Comparison of ENCODE assay signal across 8 cellular contexts in genomic region chr1:62687903-62688686, GRCh38. TPM values are rescaled to one million over a fixed set of nuclear protein-coding genes. Genes with fewer than 3 reads are reported as not detected.
DNase-seq lines count a peak whose midpoint lies in the region; TF ChIP-seq lines count a peak whose summit lies in the region.

Gene DOCK7, minus strand, starts transcription at chr1:62688386. Its CDS starts 122 bp downstream, at chr1:62688264.

- no peaks in the 10 kb centered on the region for H3K9me3 Mint-ChIP-seq in activated naive CD8-positive, alpha-beta T cell treated with anti-CD3 and anti-CD28 coated beads for 36 hours
- H3K9me3 Mint-ChIP-seq in glutamatergic neuron (ENCODE audit: unreplicated experiment) (peaks cover 9% of the 10 kb centered on the region), type B pancreatic cell (no peaks in the 10 kb centered on the region)

- peak within 1 kb of the TSS; percentile 90 for H3K9ac ChIP-seq in SK-N-MC (ENCODE audit: insufficient read length)

- no peaks in the 10 kb centered on the region for H3K27me3 ChIP-seq in GM06990 (replicated peaks; ENCODE audit: control insufficient read depth, insufficient read depth, low read length)

- peak within 1 kb of the TSS; percentile 88 for H3K4me3 Mint-ChIP-seq in activated naive CD8-positive, alpha-beta T cell treated with anti-CD3 and anti-CD28 coated beads for 36 hours
- H3K4me3 Mint-ChIP-seq in glutamatergic neuron (ENCODE audit: unreplicated experiment), result peak within 1 kb of the TSS; percentile 98
- peak within 1 kb of the TSS; percentile 99 for H3K4me3 Mint-ChIP-seq in type B pancreatic cell

- H3K36me3 ChIP-seq in GM06990 (ENCODE audit: control insufficient read depth, insufficient read depth, low read length) (no peaks in the 10 kb centered on the region), SK-N-MC (ENCODE audit: insufficient read depth, low read length) (peaks cover 5% of the 10 kb centered on the region)

- H3K27ac ChIP-seq in SK-N-MC, result peak within 1 kb of the TSS; percentile 71

- H3K9me3 ChIP-seq in SK-N-MC (ENCODE audit: low read depth, low read length), result no peaks in the 10 kb centered on the region

- H3K4me3 ChIP-seq in GM06990 (replicated peaks; ENCODE audit: low read depth, low read length), result peak within 1 kb of the TSS; percentile 80
- peak within 1 kb of the TSS; percentile 100 for H3K4me3 ChIP-seq in SK-N-MC

- H3K4me1 Mint-ChIP-seq in activated naive CD8-positive, alpha-beta T cell treated with anti-CD3 and anti-CD28 coated beads for 36 hours, result peaks cover 26% of the 10 kb centered on the region
- H3K4me1 Mint-ChIP-seq in glutamatergic neuron (ENCODE audit: low read depth, unreplicated experiment), result peaks cover 20% of the 10 kb centered on the region
- peaks cover 45% of the 10 kb centered on the region for H3K4me1 Mint-ChIP-seq in type B pancreatic cell (ENCODE audit: unreplicated experiment)

- no peaks in the 10 kb centered on the region for H3K36me3 Mint-ChIP-seq in activated naive CD8-positive, alpha-beta T cell treated with anti-CD3 and anti-CD28 coated beads for 36 hours
- H3K36me3 Mint-ChIP-seq in glutamatergic neuron (ENCODE audit: unreplicated experiment) (no peaks in the 10 kb centered on the region), type B pancreatic cell (peaks cover 9% of the 10 kb centered on the region)

- no peaks in the 10 kb centered on the region for H3K27me3 Mint-ChIP-seq in activated naive CD8-positive, alpha-beta T cell treated with anti-CD3 and anti-CD28 coated beads for 36 hours
- H3K27me3 Mint-ChIP-seq in glutamatergic neuron (ENCODE audit: unreplicated experiment), result peaks cover 8% of the 10 kb centered on the region
- no peaks in the 10 kb centered on the region for H3K27me3 Mint-ChIP-seq in type B pancreatic cell

- no peak for TF ChIP-seq CTCF in GM06990 (IDR thresholded peaks at IDR 0.05; ENCODE audit: insufficient read depth, low read length, poor library complexity, severe bottlenecking)
- no peak for TF ChIP-seq CTCF in glutamatergic neuron (IDR thresholded peaks at IDR 0.05; ENCODE audit: partially characterized antibody, unreplicated experiment)
- no peak for TF ChIP-seq CTCF in type B pancreatic cell (conservative IDR thresholded peaks at IDR 0.05)

- H3K27ac Mint-ChIP-seq in activated naive CD8-positive, alpha-beta T cell treated with anti-CD3 and anti-CD28 coated beads for 36 hours, result peak within 1 kb of the TSS; percentile 72
- H3K27ac Mint-ChIP-seq in glutamatergic neuron (ENCODE audit: unreplicated experiment), result peak within 1 kb of the TSS; percentile 99
- peak within 1 kb of the TSS; percentile 99 for H3K27ac Mint-ChIP-seq in type B pancreatic cell

- DNase-seq in GM06990 (ENCODE audit: extremely low read depth, insufficient read length), result peak; percentile 79
- peak; percentile 59 for DNase-seq in H4 (ENCODE audit: low spot score)
- peak; percentile 57 to 70 for DNase-seq in Kasumi-1 (lab: John Stamatoyannopoulos, UW)
- no peak for DNase-seq in SK-N-MC (ENCODE audit: low read depth, low spot score)
- peak; percentile 59 for DNase-seq in activated naive CD8-positive, alpha-beta T cell treated with anti-CD3 and anti-CD28 coated beads for 36 hours
- peak; percentile 96 for DNase-seq in glutamatergic neuron
- peak in 52 of 56 donors; percentile 18 to 81 (median 55) for DNase-seq in nucleus accumbens (lab: John Stamatoyannopoulos, UW)
- DNase-seq in type B pancreatic cell (ENCODE audit: extremely low spot score, unreplicated experiment), result peak; percentile 89

RNA-seq across cellular contexts. Expression of gene DOCK7, which starts in this region (rescaled TPM):
- 35.8 and 42.4 TPM in 2 replicates for total RNA-seq in H4 (2014; rRNA removed; shearing (Covaris generic))
- 10 to 100 TPM; 12.7 to 13.9 TPM for total RNA-seq in activated naive CD8-positive, alpha-beta T cell treated with anti-CD3 and anti-CD28 coated beads for 36 hours
- 70.8 TPM for total RNA-seq in glutamatergic neuron (ENCODE audit: unreplicated experiment)
- total RNA-seq in type B pancreatic cell (ENCODE audit: low replicate concordance), result 49.5 and 61.1 TPM in 2 replicates
